Comparison of ENCODE assay signal across 29 cellular contexts in genomic region chr7:103941978-103942377, GRCh38. TPM values are rescaled to one million over a fixed set of nuclear protein-coding genes. Genes with fewer than 3 reads are reported as not detected.
"Had no signal": no experiment of that assay in that cellular context is flagged by ENCODE, and none has a peak within 500 bp of the region (broad histone marks: within the 10 kb centered on the region; RNA-seq: fewer than 3 reads in every experiment).

No MANE protein-coding gene starts in this region.

- DNase-seq: islet precursor cell; kidney glomerular epithelial cell; left cardiac atrium; left lung; lower lobe of right lung; mammary epithelial cell; mesenchymal stem cell; naive thymus-derived CD8-positive, alpha-beta T cell; occipital lobe; stimulated activated CD4-positive, alpha-beta T cell treated with anti-CD3 and anti-CD28 coated beads, Interleukin-12 subunit alpha, Interleukin-12 subunit beta, amount 100 ng/mL, for 4 hours; stimulated activated CD4-positive, alpha-beta T cell treated with anti-CD3 and anti-CD28 coated beads, Interleukin-15, amount 100 ng/mL, for 24 hours; stimulated activated CD4-positive, alpha-beta T cell treated with anti-CD3 and anti-CD28 coated beads, Interleukin-2, amount 100 ng/mL, for 24 hours; stimulated activated CD4-positive, alpha-beta T cell treated with anti-CD3 and anti-CD28 coated beads, Interleukin-4, amount 100 ng/mL, for 1 hour; stimulated activated naive B cell treated with anti-CD40 and anti-IgM and Interleukin-4, amounts not matched to agents 10 μg/mL and 1 μg/mL and 100 μg/mL, for 72 hours; stimulated activated naive CD8-positive, alpha-beta T cell treated with anti-CD3 and anti-CD28 coated beads, Interleukin-15, Interleukin-2, amounts not matched to agents 100 U/mL and 50 U/mL, for 24 hours; stomach; testis; thyroid gland; transverse colon; upper lobe of left lung had no signal

- H3K27me3 Mint-ChIP-seq: progenitor cell of endocrine pancreas; stimulated activated naive B cell treated with anti-CD40 and anti-IgM and Interleukin-4, amounts not matched to agents 10 μg/mL and 1 μg/mL and 100 μg/mL, for 72 hours had no signal

- H3K27ac ChIP-seq: hepatocyte, left lung, lower lobe of right lung, neural progenitor cell, neutrophil, right atrium auricular region, skin epidermis, stomach, testis, thyroid gland, transverse colon, upper lobe of left lung, vagina had no signal

- H3K79me2 ChIP-seq: hepatocyte had no signal

- H3K36me3 ChIP-seq: left lung, lower lobe of right lung, neural progenitor cell, neutrophil, right atrium auricular region, stomach, thyroid gland, transverse colon, upper lobe of left lung, vagina had no signal

- H3K9me3 ChIP-seq: left lung, lower lobe of right lung, neutrophil, right atrium auricular region, stomach, testis, thyroid gland, transverse colon, upper lobe of left lung, vagina had no signal

- H3K4me2 ChIP-seq: hepatocyte, neural progenitor cell had no signal

- H3K36me3 Mint-ChIP-seq: naive thymus-derived CD8-positive, alpha-beta T cell; neural progenitor cell; stimulated activated naive B cell treated with anti-CD40 and anti-IgM and Interleukin-4, amounts not matched to agents 10 μg/mL and 1 μg/mL and 100 μg/mL, for 72 hours had no signal

- H3K4me1 ChIP-seq: left lung, lower lobe of right lung, neural progenitor cell, right atrium auricular region, stomach, testis, thyroid gland, transverse colon, upper lobe of left lung, vagina had no signal

- H3K27me3 ChIP-seq: hepatocyte, left lung, neural progenitor cell, neutrophil, right atrium auricular region, stomach, testis, thyroid gland, transverse colon, upper lobe of left lung, vagina had no signal

- H3K4me1 Mint-ChIP-seq: naive thymus-derived CD8-positive, alpha-beta T cell; nephron; stimulated activated naive B cell treated with anti-CD40 and anti-IgM and Interleukin-4, amounts not matched to agents 10 μg/mL and 1 μg/mL and 100 μg/mL, for 72 hours had no signal

- H3K4me3 Mint-ChIP-seq: naive thymus-derived CD8-positive, alpha-beta T cell; nephron; neural progenitor cell; stimulated activated naive B cell treated with anti-CD40 and anti-IgM and Interleukin-4, amounts not matched to agents 10 μg/mL and 1 μg/mL and 100 μg/mL, for 72 hours had no signal

- H3K4me3 ChIP-seq: hepatocyte, left lung, lower lobe of right lung, neural progenitor cell, right atrium auricular region, skin epidermis, stomach, testis, thyroid gland, transverse colon, upper lobe of left lung, vagina had no signal

- H3K9me3 Mint-ChIP-seq: naive thymus-derived CD8-positive, alpha-beta T cell; nephron; neural progenitor cell; stimulated activated naive B cell treated with anti-CD40 and anti-IgM and Interleukin-4, amounts not matched to agents 10 μg/mL and 1 μg/mL and 100 μg/mL, for 72 hours had no signal

- H3K9ac ChIP-seq: neural progenitor cell had no signal

- ATAC-seq: left cardiac atrium; left lung; lower lobe of right lung; naive thymus-derived CD8-positive, alpha-beta T cell; sciatic nerve; stimulated activated naive B cell treated with anti-CD40 and anti-IgM and Interleukin-4, amounts not matched to agents 10 μg/mL and 1 μg/mL and 100 μg/mL, for 72 hours; stimulated activated naive CD8-positive, alpha-beta T cell treated with anti-CD3 and anti-CD28 coated beads, Interleukin-15, Interleukin-2, amounts not matched to agents 100 U/mL and 50 U/mL, for 24 hours had no signal

- H2AFZ ChIP-seq: hepatocyte, neural progenitor cell had no signal

- H3K27ac Mint-ChIP-seq: naive thymus-derived CD8-positive, alpha-beta T cell; nephron; neural progenitor cell; progenitor cell of endocrine pancreas; stimulated activated naive B cell treated with anti-CD40 and anti-IgM and Interleukin-4, amounts not matched to agents 10 μg/mL and 1 μg/mL and 100 μg/mL, for 72 hours had no signal

RNA-seq across cellular contexts. Expression of gene RELN, which starts 47.5 kb away (rescaled TPM):
- total RNA-seq: naive thymus-derived CD8-positive, alpha-beta T cell had no signal
- polyA plus RNA-seq: naive thymus-derived CD8-positive, alpha-beta T cell had no signal
